In the genomic region with DNA sequence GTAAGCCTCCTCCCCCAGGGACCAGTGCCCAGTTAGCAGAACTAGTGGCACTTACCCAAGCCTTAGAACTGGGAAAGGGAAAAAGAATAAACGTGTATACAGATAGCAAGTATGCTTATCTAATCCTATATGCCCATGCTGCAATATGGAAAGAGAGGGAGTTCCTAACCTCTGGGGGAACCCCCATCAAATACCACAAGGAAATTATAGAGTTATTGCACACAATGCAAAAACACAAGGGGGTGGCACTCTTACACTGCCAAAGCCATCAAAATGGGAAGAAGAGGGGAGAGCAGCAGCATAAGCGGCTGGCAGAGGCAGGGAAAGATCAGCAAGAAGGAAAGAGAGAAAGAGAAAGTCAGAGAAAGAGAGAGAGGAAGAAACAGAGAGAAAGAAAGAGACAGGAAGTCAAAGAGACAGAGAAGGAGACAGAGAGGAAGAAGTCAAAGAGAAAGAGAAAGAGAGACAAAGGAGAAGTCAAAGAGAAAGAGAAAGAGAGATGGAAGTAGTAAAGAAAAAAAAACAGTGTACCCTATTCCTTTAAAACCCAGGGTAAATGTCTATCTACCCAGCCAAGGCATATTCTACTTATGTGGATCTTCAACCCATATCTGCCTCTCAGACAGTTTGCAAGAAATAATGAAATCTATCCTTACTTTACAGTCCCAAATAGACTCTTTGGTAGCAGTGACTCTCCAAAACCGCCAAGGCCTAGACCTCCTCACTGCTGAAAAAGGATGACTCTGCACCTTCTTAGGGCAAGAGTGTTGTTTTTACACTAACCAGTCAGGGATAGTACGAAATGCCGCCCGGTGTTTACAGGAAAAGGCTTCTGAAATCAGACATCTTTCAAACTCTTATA, we compare ENCODE assay signal across 10 cellular contexts. TPM values are rescaled to one million over a fixed set of nuclear protein-coding genes. Genes with fewer than 3 reads are reported as not detected.
DNase-seq lines count a peak whose midpoint lies in the region; ATAC-seq, FAIRE-seq and TF ChIP-seq lines count a peak whose summit lies in the region.
"Not testable (repeated sequence)": the region's sequence is repeated elsewhere in the genome, so short reads cannot be mapped to it uniquely, and the experiment has no call there.
"Had no signal": no experiment of that assay in that cellular context is flagged by ENCODE, and none has a peak within 500 bp of the region (broad histone marks: within the 10 kb centered on the region; RNA-seq: fewer than 3 reads in every experiment).

No MANE protein-coding gene starts in this region.

- not testable (repeated sequence) for H3K9me3 ChIP-seq in CD8-positive, alpha-beta T cell (ENCODE audit: low read length); K562 (replicated peaks; ENCODE audit: control insufficient read depth, insufficient read depth, low read depth, low read length)

- in situ Hi-C loops in K562 (cut with MboI): not testable (repeated sequence)

- peak; percentile 40 for ATAC-seq in CD8-positive, alpha-beta T cell
- ATAC-seq in GM19395 (IDR thresholded peaks at IDR 0.05; ENCODE audit: unreplicated experiment) (peak; percentile 88), HG02642 (IDR thresholded peaks at IDR 0.05; ENCODE audit: poor library complexity, unreplicated experiment) (peak; percentile 69), HG03342 (IDR thresholded peaks at IDR 0.05; ENCODE audit: unreplicated experiment) (peak; percentile 72), T-cell (replicated peaks in 1 of 4) (peak; percentile 55 to 77 (median 67))
- ATAC-seq in activated CD8-positive, alpha-beta T cell treated with anti-CD3 and anti-CD28 coated beads, Interleukin-2, amount 10 ng/mL, durations not matched to agents 7 days and 5 days: peak; percentile 51
- ATAC-seq in K562: not testable (repeated sequence)
- peak; percentile 66 for ATAC-seq in stimulated activated memory B cell treated with anti-CD40 and anti-IgM and Interleukin-4, amounts not matched to agents 10 μg/mL and 1 μg/mL and 100 μg/mL, for 72 hours

- TF ChIP-seq EP300 in K562 (IDR thresholded peaks at IDR 0.05; ENCODE audit: low read length): not testable (repeated sequence)

- H3K4me1 ChIP-seq in CD8-positive, alpha-beta T cell (ENCODE audit: insufficient read depth, low read length): peaks cover 24% of the 10 kb centered on the region
- H3K4me1 ChIP-seq in K562 (replicated peaks in 1 of 2; ENCODE audit: control insufficient read depth in 2 of 2, insufficient read depth in 2 of 2, low read length in 2 of 2): not testable (repeated sequence)

- peak overlapping the region; percentile 40 for H3K4me3 Mint-ChIP-seq in CD8-positive, alpha-beta T cell
- peak overlapping the region; percentile 22 to 57 (median 56) for H3K4me3 Mint-ChIP-seq in T-cell
- peak overlapping the region; percentile 40 for H3K4me3 Mint-ChIP-seq in activated CD8-positive, alpha-beta T cell treated with anti-CD3 and anti-CD28 coated beads, Interleukin-2, amount 10 ng/mL, durations not matched to agents 7 days and 5 days
- peak overlapping the region; percentile 70 for H3K4me3 Mint-ChIP-seq in stimulated activated memory B cell treated with anti-CD40 and anti-IgM and Interleukin-4, amounts not matched to agents 10 μg/mL and 1 μg/mL and 100 μg/mL, for 72 hours

- TF ChIP-seq POLR2A in K562 (conservative IDR thresholded peaks at IDR 0.05): not testable (repeated sequence)

- not testable (repeated sequence) for TF ChIP-seq CTCF in CD8-positive, alpha-beta T cell (IDR thresholded peaks at IDR 0.05); K562 (IDR thresholded peaks at IDR 0.05 in 2 of 3, conservative IDR thresholded peaks at IDR 0.05 in 1 of 3; ENCODE audit: insufficient read depth in 2 of 3, low read depth in 1 of 3, low read length in 3 of 3)

- H3K9ac ChIP-seq in K562 (ENCODE audit: insufficient read depth in 1 of 2, low read depth in 2 of 2, low read length in 2 of 2): not testable (repeated sequence)

- not testable (repeated sequence) for H3K4me3 ChIP-seq in CD8-positive, alpha-beta T cell (ENCODE audit: low read depth, low read length); K562

- WGBS in K562 (ENCODE audit: insufficient coverage, low coverage, missing lambda C conversion rate): 0% methylated on average over 5 of the region's 6 CpGs

- not testable (repeated sequence) for H3K27ac ChIP-seq in CD8-positive, alpha-beta T cell (ENCODE audit: low read depth, low read length); K562 (ENCODE audit: extremely low read depth, low read depth, low read length)

- not testable (repeated sequence) for H3K4me2 ChIP-seq in K562 (ENCODE audit: insufficient read depth, low read length)

- not testable (repeated sequence) for FAIRE-seq in K562 (lab: Jason Lieb, UNC)

- H3K27me3 Mint-ChIP-seq in CD8-positive, alpha-beta T cell (ENCODE audit: low read depth); T-cell; activated CD8-positive, alpha-beta T cell treated with anti-CD3 and anti-CD28 coated beads, Interleukin-2, amount 10 ng/mL, durations not matched to agents 7 days and 5 days (ENCODE audit: low read depth); stimulated activated memory B cell treated with anti-CD40 and anti-IgM and Interleukin-4, amounts not matched to agents 10 μg/mL and 1 μg/mL and 100 μg/mL, for 72 hours: not testable (repeated sequence)

- DNase-seq in CD8-positive, alpha-beta T cell: not testable (repeated sequence)
- peak in 3 of 34 experiments; percentile 11 to 25 (median 15) for DNase-seq in T-cell
- DNase-seq in activated CD8-positive, alpha-beta T cell treated with anti-CD3 and anti-CD28 coated beads, Interleukin-2, amount 10 ng/mL, durations not matched to agents 7 days and 5 days: peak; percentile 28
- peak in 1 of 4 experiments; percentile 4 for DNase-seq in K562 (ENCODE audit: extremely low read depth in 1 of 4, low spot score in 3 of 4)

- H3K36me3 ChIP-seq in CD8-positive, alpha-beta T cell (ENCODE audit: insufficient read depth, low read length); K562 (ENCODE audit: control insufficient read depth, insufficient read depth, low read length): not testable (repeated sequence)

- H3K27ac Mint-ChIP-seq in CD8-positive, alpha-beta T cell: peak overlapping the region; percentile 79
- H3K27ac Mint-ChIP-seq in T-cell: peak overlapping the region; percentile 94 to 96
- H3K27ac Mint-ChIP-seq in activated CD8-positive, alpha-beta T cell treated with anti-CD3 and anti-CD28 coated beads, Interleukin-2, amount 10 ng/mL, durations not matched to agents 7 days and 5 days: peak overlapping the region; percentile 89
- peak overlapping the region; percentile 90 for H3K27ac Mint-ChIP-seq in stimulated activated memory B cell treated with anti-CD40 and anti-IgM and Interleukin-4, amounts not matched to agents 10 μg/mL and 1 μg/mL and 100 μg/mL, for 72 hours

- peak overlapping the region; percentile 40; the same call in 1 of the 2 replicates for H2AFZ ChIP-seq in K562 (ENCODE audit: low read depth, low read length)

- peaks cover 69% of the 10 kb centered on the region for H3K4me1 Mint-ChIP-seq in CD8-positive, alpha-beta T cell (ENCODE audit: low read depth)
- peaks cover 60 to 80% (median 72%) of the 10 kb centered on the region in 3 donors for H3K4me1 Mint-ChIP-seq in T-cell
- peaks cover 52% of the 10 kb centered on the region for H3K4me1 Mint-ChIP-seq in activated CD8-positive, alpha-beta T cell treated with anti-CD3 and anti-CD28 coated beads, Interleukin-2, amount 10 ng/mL, durations not matched to agents 7 days and 5 days (ENCODE audit: low read depth)
- peaks cover 57% of the 10 kb centered on the region for H3K4me1 Mint-ChIP-seq in stimulated activated memory B cell treated with anti-CD40 and anti-IgM and Interleukin-4, amounts not matched to agents 10 μg/mL and 1 μg/mL and 100 μg/mL, for 72 hours

- not testable (repeated sequence) for H4K20me1 ChIP-seq in K562 (replicated peaks; ENCODE audit: control insufficient read depth, insufficient read depth, low read length)

- intact Hi-C loops in CD8-positive, alpha-beta T cell (cut with DNase I, micrococcal nuclease); K562 (cut with micrococcal nuclease): not testable (repeated sequence)

- H3K27me3 ChIP-seq in CD8-positive, alpha-beta T cell (ENCODE audit: insufficient read depth, low read length); K562 (ENCODE audit: control insufficient read depth in 2 of 2, insufficient read depth in 2 of 2, low read length in 2 of 2): not testable (repeated sequence)

- H3K36me3 Mint-ChIP-seq in CD8-positive, alpha-beta T cell: peaks cover 37% of the 10 kb centered on the region
- not testable (repeated sequence) for H3K36me3 Mint-ChIP-seq in T-cell; stimulated activated memory B cell treated with anti-CD40 and anti-IgM and Interleukin-4, amounts not matched to agents 10 μg/mL and 1 μg/mL and 100 μg/mL, for 72 hours
- peaks cover 31% of the 10 kb centered on the region for H3K36me3 Mint-ChIP-seq in activated CD8-positive, alpha-beta T cell treated with anti-CD3 and anti-CD28 coated beads, Interleukin-2, amount 10 ng/mL, durations not matched to agents 7 days and 5 days (ENCODE audit: low read depth)

- not testable (repeated sequence) for H3K9me1 ChIP-seq in K562 (ENCODE audit: control insufficient read depth, insufficient read depth, low read length)

- H3K79me2 ChIP-seq in K562 (ENCODE audit: control insufficient read depth, insufficient read depth, low read length): not testable (repeated sequence)

- BruUV-seq in K562 (replicated peaks; lab: Mats Ljungman, UMichigan): not testable (repeated sequence)

- H3K9me3 Mint-ChIP-seq in CD8-positive, alpha-beta T cell; T-cell; stimulated activated memory B cell treated with anti-CD40 and anti-IgM and Interleukin-4, amounts not matched to agents 10 μg/mL and 1 μg/mL and 100 μg/mL, for 72 hours: not testable (repeated sequence)
- peaks cover 12% of the 10 kb centered on the region for H3K9me3 Mint-ChIP-seq in activated CD8-positive, alpha-beta T cell treated with anti-CD3 and anti-CD28 coated beads, Interleukin-2, amount 10 ng/mL, durations not matched to agents 7 days and 5 days (ENCODE audit: insufficient read depth)

- CTCF ChIA-PET in CD8-positive, alpha-beta T cell (lab: Charles Lee): interaction anchor here (1.1 kb wide), 1 partner anchor 15 kb away, joined by 3 read pairs; no protein-coding TSS in a partner anchor
- CTCF ChIA-PET in T-cell (lab: Charles Lee); activated CD8-positive, alpha-beta T cell treated with anti-CD3 and anti-CD28 coated beads, Interleukin-2, amount 10 ng/mL, durations not matched to agents 7 days and 5 days (lab: Charles Lee); K562 (lab: Yijun Ruan, JAX; ENCODE audit: low intra/inter-chr PET ratio): not testable (repeated sequence)

- POLR2A ChIA-PET in CD8-positive, alpha-beta T cell (lab: Charles Lee); T-cell (lab: Charles Lee); activated CD8-positive, alpha-beta T cell treated with anti-CD3 and anti-CD28 coated beads, Interleukin-2, amount 10 ng/mL, durations not matched to agents 7 days and 5 days (lab: Charles Lee); K562 (lab: Yijun Ruan, JAX): not testable (repeated sequence)

- not testable (repeated sequence) for TF ChIP-seq RAD21 in K562 (CRISPR knock-in tag; conservative IDR thresholded peaks at IDR 0.05 in 1 of 2, IDR thresholded peaks at IDR 0.05 in 1 of 2)

RNA-seq across cellular contexts. Expression of gene SELP, which starts 37.4 kb away (rescaled TPM):
- total RNA-seq in CD8-positive, alpha-beta T cell: under 1 TPM; 0.43 to 0.81 TPM
- total RNA-seq in T-cell (1 to 10 TPM; 1.3 to 3.4 (median 1.9) TPM), K562 (2014; rRNA removed) (not detected in 2 replicates), K562 (2014; rRNA removed; fragmentation: Illumina TruSeq; extraction: Trizol) (not detected in 2 replicates), K562 (2015; rRNA removed; fragmentation: Illumina TruSeq; extraction: Trizol) (not detected in 2 replicates), K562 (2021) (not detected in 2 replicates)
- total RNA-seq in activated CD8-positive, alpha-beta T cell treated with anti-CD3 and anti-CD28 coated beads, Interleukin-2, amount 10 ng/mL, durations not matched to agents 7 days and 5 days: under 1 TPM in 1 of 2 experiments, not detected in 1; 0.13 TPM
- total RNA-seq in K562 (2011; cell fraction: chromatin; rRNA removed; ENCODE audit: low replicate concordance): not detected in 2 replicates
- not detected in 2 replicates for total RNA-seq in K562 (2011; cell fraction: nucleolus; rRNA removed)
- total RNA-seq in K562 (2011; cell fraction: nucleoplasm; rRNA removed): not detected in 2 replicates
- polyA plus RNA-seq in K562 (2011; rRNA removed) (not detected in 2 replicates), K562 (2014; fragmentation: Illumina TruSeq; extraction: Trizol) (not detected in 2 replicates), K562 (2014; fragmentation: Nextera tagmentation; extraction: Ambion mirVana) (not detected), K562 (2014; rRNA removed) (not detected in 2 replicates)
- not detected in 2 replicates for polyA plus RNA-seq in K562 (2011; cell fraction: cytosol; rRNA removed)
- polyA plus RNA-seq in K562 (2011; cell fraction: nucleus; rRNA removed): not detected in 2 replicates
- polyA plus RNA-seq in K562 (2012): not detected in 2 replicates
- polyA minus RNA-seq in K562 (2011; rRNA and poly(A)+ RNA removed): not detected in 2 replicates
- not detected in 2 replicates for polyA minus RNA-seq in K562 (2011; cell fraction: cytosol; rRNA and poly(A)+ RNA removed)
- polyA minus RNA-seq in K562 (2011; cell fraction: nucleus; rRNA and poly(A)+ RNA removed): not detected in 2 replicates
- total RNA-seq: fibroblast of villous mesenchyme, osteocyte had no signal

RNA-seq across cellular contexts. Expression of gene SELL, which starts 44.1 kb away (rescaled TPM):
- 10 to 100 TPM; 79.5 to 80.7 TPM for total RNA-seq in CD8-positive, alpha-beta T cell
- total RNA-seq in T-cell (100 to 1,000 TPM; 305 to 461 (median 336) TPM), K562 (2014; rRNA removed) (not detected in 2 replicates), K562 (2014; rRNA removed; fragmentation: Illumina TruSeq; extraction: Trizol) (not detected in 2 replicates), K562 (2015; rRNA removed; fragmentation: Illumina TruSeq; extraction: Trizol) (not detected in 2 replicates), K562 (2021) (0.51 and 1.1 TPM in 2 replicates)
- 100 to 1,000 TPM; 192 to 222 TPM for total RNA-seq in activated CD8-positive, alpha-beta T cell treated with anti-CD3 and anti-CD28 coated beads, Interleukin-2, amount 10 ng/mL, durations not matched to agents 7 days and 5 days
- not detected in 2 replicates for total RNA-seq in K562 (2011; cell fraction: chromatin; rRNA removed; ENCODE audit: low replicate concordance)
- not detected in 2 replicates for total RNA-seq in K562 (2011; cell fraction: nucleolus; rRNA removed)
- total RNA-seq in K562 (2011; cell fraction: nucleoplasm; rRNA removed): not detected in 2 replicates
- polyA plus RNA-seq in K562 (2011; rRNA removed) (not detected in 2 replicates), K562 (2014; fragmentation: Illumina TruSeq; extraction: Trizol) (not detected in 2 replicates), K562 (2014; fragmentation: Nextera tagmentation; extraction: Ambion mirVana) (not detected), K562 (2014; rRNA removed) (not detected in 2 replicates)
- not detected in 2 replicates for polyA plus RNA-seq in K562 (2011; cell fraction: cytosol; rRNA removed)
- not detected in 2 replicates for polyA plus RNA-seq in K562 (2011; cell fraction: nucleus; rRNA removed)
- polyA plus RNA-seq in K562 (2012): not detected in 2 replicates
- polyA minus RNA-seq in K562 (2011; rRNA and poly(A)+ RNA removed): not detected in 2 replicates
- polyA minus RNA-seq in K562 (2011; cell fraction: cytosol; rRNA and poly(A)+ RNA removed): not detected in 2 replicates
- not detected in 2 replicates for polyA minus RNA-seq in K562 (2011; cell fraction: nucleus; rRNA and poly(A)+ RNA removed)
- total RNA-seq: fibroblast of villous mesenchyme, osteocyte had no signal

Comparison
In these comparisons a context has a peak if more than half of its experiments do, and no peak if none do; other contexts are left out.
1. RNA of gene SELL, which starts 44.1 kb away (total RNA-seq): 305 to 461 TPM in T-cell, 192 to 222 TPM in activated CD8-positive, alpha-beta T cell treated with anti-CD3 and anti-CD28 coated beads, Interleukin-2, amount 10 ng/mL, durations not matched to agents 7 days and 5 days and 79.5 to 80.7 TPM in CD8-positive, alpha-beta T cell; 0.51 to 1.1 TPM in K562; every median in the first group is over 10 times any median in the second.
2. Peak in every context shown above with its lines, with median percentiles within 50 percentile points of each other: H3K27ac Mint-ChIP-seq and H3K4me3 Mint-ChIP-seq.